Comparison of ENCODE assay signal across 8 cellular contexts in the genomic region with DNA sequence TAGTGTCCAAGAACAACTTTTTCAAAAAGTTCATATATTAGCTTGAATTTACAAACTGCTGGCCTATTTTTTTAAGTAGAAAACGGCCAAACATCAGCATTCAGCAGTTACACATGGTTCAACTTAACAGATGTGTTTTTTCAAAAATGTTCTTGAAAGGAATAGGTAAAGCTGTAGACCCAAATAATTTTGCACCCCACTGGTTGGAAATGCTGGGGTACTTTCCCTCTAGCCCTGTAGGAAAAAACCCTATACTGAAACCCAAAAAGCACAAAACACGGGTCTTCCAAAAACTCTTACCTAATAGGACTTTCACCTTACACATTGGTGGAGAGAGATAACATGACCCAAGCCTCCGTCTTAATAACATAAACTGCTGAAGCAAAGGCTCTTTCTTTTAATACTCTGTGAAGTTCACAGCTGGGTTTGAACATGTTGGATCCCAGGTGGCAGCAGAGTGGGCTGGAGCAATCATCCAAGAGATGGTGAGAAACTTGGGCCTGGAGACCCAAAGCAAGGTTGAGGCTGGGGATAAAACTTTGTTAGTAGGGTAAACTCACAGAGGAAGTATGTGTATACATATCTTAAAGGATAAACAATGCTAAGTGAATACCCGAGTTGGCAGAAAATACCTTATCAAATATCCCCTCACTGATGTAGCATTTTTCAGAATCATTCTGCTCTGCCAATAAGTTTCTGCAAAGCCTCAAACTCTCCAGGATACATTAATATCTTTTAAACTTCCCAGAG. TPM values are rescaled to one million over a fixed set of nuclear protein-coding genes. Genes with fewer than 3 reads are reported as not detected.
DNase-seq lines count a peak whose midpoint lies in the region; ATAC-seq, FAIRE-seq and TF ChIP-seq lines count a peak whose summit lies in the region.

No MANE protein-coding gene starts in this region.

- no peak for FAIRE-seq in GM19239 (lab: Jason Lieb, UNC)

- WGBS in ectodermal cell, 2 experiments = 65 to 77% methylated on average over 4 of the region's 4 CpGs

- peak overlapping the region; percentile 95 for H3K4me3 ChIP-seq in ectodermal cell (ENCODE audit: insufficient read depth, low read depth, low read length)

- H3K36me3 Mint-ChIP-seq in osteocyte (ENCODE audit: unreplicated experiment) = peaks cover 38% of the 10 kb centered on the region

- no peak overlapping the region for H3K27ac ChIP-seq in ectodermal cell (ENCODE audit: insufficient read depth, low read depth, low read length, poor library complexity, severe bottlenecking)

- peak overlapping the region; percentile 94 for H3K4me3 Mint-ChIP-seq in osteocyte (ENCODE audit: unreplicated experiment)

- peak overlapping the region; percentile 87 for H3K27ac Mint-ChIP-seq in osteocyte (ENCODE audit: unreplicated experiment)

- no peak for TF ChIP-seq CTCF in osteocyte (IDR thresholded peaks at IDR 0.05)

- no peak for ATAC-seq in HG02970 (IDR thresholded peaks at IDR 0.05; ENCODE audit: low FRiP score, unreplicated experiment)

- peaks cover 18% of the 10 kb centered on the region for H3K36me3 ChIP-seq in ectodermal cell (ENCODE audit: control insufficient read depth, insufficient read depth, low read length)

- H3K27me3 Mint-ChIP-seq in osteocyte (ENCODE audit: unreplicated experiment) = no peaks in the 10 kb centered on the region

- peaks cover 19% of the 10 kb centered on the region for H3K4me1 ChIP-seq in ectodermal cell (ENCODE audit: control insufficient read depth, insufficient read depth, low read length)

- no peaks in the 10 kb centered on the region for H3K9me3 ChIP-seq in ectodermal cell (ENCODE audit: control insufficient read depth, low read length)

- DNase-seq in DMS53 treated with DMSO at 0.1 percent for 48 hours (lab: John Stamatoyannopoulos, UW; ENCODE audit: unreplicated experiment) (peak; percentile 22), NCI-H69 (lab: John Stamatoyannopoulos, UW) (peak; percentile 12), osteocyte (ENCODE audit: extremely low spot score, unreplicated experiment) (no peak), COLO829 (ENCODE audit: low spot score) (no peak), retina (no peak), GM19239 (ENCODE audit: insufficient read length, low spot score) (no peak)

- no peaks in the 10 kb centered on the region for H3K27me3 ChIP-seq in ectodermal cell (ENCODE audit: control insufficient read depth, insufficient read depth, low read length, poor library complexity, severe bottlenecking)

- no peaks in the 10 kb centered on the region for H3K9me3 Mint-ChIP-seq in osteocyte (ENCODE audit: unreplicated experiment)

- H3K4me1 Mint-ChIP-seq in osteocyte (ENCODE audit: unreplicated experiment) = peaks cover 53% of the 10 kb centered on the region

RNA-seq across cellular contexts. Expression of a gene that starts 0.6 kb away (rescaled TPM):
- polyA plus RNA-seq in ectodermal cell (2013, experiment 1 of 4) = 51.0 TPM
- polyA plus RNA-seq in ectodermal cell (2013, experiment 2 of 4) = 53.8 TPM
- polyA plus RNA-seq in ectodermal cell (2013, experiment 3 of 4) = 38.1 TPM
- 38.9 TPM for polyA plus RNA-seq in ectodermal cell (2013, experiment 4 of 4)
- total RNA-seq in osteocyte = 19.3 and 19.6 TPM in 2 replicates

RNA-seq across cellular contexts. Expression of a gene that starts 4.8 kb away (rescaled TPM):
- 102 TPM for polyA plus RNA-seq in ectodermal cell (2013, experiment 1 of 4)
- 101 TPM for polyA plus RNA-seq in ectodermal cell (2013, experiment 2 of 4)
- 88.2 TPM for polyA plus RNA-seq in ectodermal cell (2013, experiment 3 of 4)
- 104 TPM for polyA plus RNA-seq in ectodermal cell (2013, experiment 4 of 4)
- total RNA-seq in osteocyte = 63.5 and 78.6 TPM in 2 replicates

Comparison
In these comparisons a context has a peak if more than half of its experiments do, and no peak if none do; other contexts are left out.
1. DNase-seq: peak in DMS53 treated with DMSO at 0.1 percent for 48 hours (single experiment) and NCI-H69 (single experiment); none in osteocyte (single experiment), COLO829 (single experiment), retina (single experiment) and GM19239 (single experiment).